Comparison of ENCODE assay signal across 7 cellular contexts in the genomic region with DNA sequence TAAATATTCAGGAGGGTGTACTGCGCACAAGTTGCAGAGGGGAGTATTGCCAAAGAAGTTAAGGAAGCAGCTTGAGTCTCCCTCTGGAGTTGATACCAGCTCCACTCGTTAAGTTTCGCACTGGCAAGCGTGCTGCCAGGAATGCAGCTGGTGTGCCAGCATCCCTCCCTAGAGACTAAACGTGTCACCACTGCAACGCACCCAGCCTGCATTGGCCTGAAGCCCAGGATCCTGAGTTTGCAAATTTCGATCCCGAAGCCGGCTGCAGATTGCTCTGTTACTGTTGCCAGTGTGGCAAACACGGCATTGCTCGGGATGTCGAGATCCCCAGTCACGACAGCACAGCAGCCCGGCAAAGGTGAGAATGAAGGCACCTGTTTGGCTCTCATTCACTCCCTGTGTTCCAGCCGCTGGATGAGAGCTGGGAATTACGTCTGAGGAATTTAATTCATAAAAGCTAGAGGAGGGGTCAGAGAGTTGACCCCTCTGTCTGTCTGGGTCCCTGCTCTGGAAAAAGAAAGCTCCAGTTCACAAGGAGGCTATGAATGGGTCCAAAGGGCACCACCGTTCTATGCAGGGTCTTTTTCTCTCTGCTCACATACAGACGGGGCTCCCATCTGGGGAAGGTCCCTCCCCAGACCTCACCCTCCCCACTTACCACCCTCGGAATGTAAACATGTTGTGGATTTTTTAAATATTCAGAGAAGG.
DNase-seq lines count a peak whose midpoint lies in the region; ATAC-seq and TF ChIP-seq lines count a peak whose summit lies in the region.

No MANE protein-coding gene starts in this region.

- peak in 1 of 2 donors; percentile 47 for TF ChIP-seq CTCF in right atrium auricular region (IDR thresholded peaks at IDR 0.05)
- no peak for TF ChIP-seq CTCF in sigmoid colon (IDR thresholded peaks at IDR 0.05)

- H3K27ac Mint-ChIP-seq in activated CD4-positive, alpha-beta T cell treated with anti-CD3 and anti-CD28 coated beads, Interleukin-2, amount 10 ng/mL, durations not matched to agents 24 days and 14 days, result no peak overlapping the region

- intact Hi-C loops in sigmoid colon (cut with DNase I), result loop anchor here (5.0 kb wide), 1 partner anchor 59 kb away; the partner anchor contains the start of gene NRP1
- intact Hi-C loops in activated CD4-positive, alpha-beta T cell treated with anti-CD3 and anti-CD28 coated beads, Interleukin-2, amount 10 ng/mL, durations not matched to agents 24 days and 14 days (cut with micrococcal nuclease), result no loop called here

- no peak overlapping the region for H3K4me3 Mint-ChIP-seq in activated CD4-positive, alpha-beta T cell treated with anti-CD3 and anti-CD28 coated beads, Interleukin-2, amount 10 ng/mL, durations not matched to agents 24 days and 14 days

- no peak for TF ChIP-seq RAD21 in Ishikawa (IDR thresholded peaks at IDR 0.05; ENCODE audit: low read depth)

- H3K27me3 ChIP-seq in right atrium auricular region (no peaks in the 10 kb centered on the region), sigmoid colon (no peaks in the 10 kb centered on the region)

- peak overlapping the region; percentile 77 to 93 for H3K27ac ChIP-seq in right atrium auricular region
- H3K27ac ChIP-seq in sigmoid colon, result peak overlapping the region; percentile 77 to 87 (median 80)

- no peak for TF ChIP-seq POLR2A in sigmoid colon (IDR thresholded peaks at IDR 0.05)

- no peaks in the 10 kb centered on the region for H3K9me3 Mint-ChIP-seq in activated CD4-positive, alpha-beta T cell treated with anti-CD3 and anti-CD28 coated beads, Interleukin-2, amount 10 ng/mL, durations not matched to agents 24 days and 14 days

- H3K27me3 Mint-ChIP-seq in activated CD4-positive, alpha-beta T cell treated with anti-CD3 and anti-CD28 coated beads, Interleukin-2, amount 10 ng/mL, durations not matched to agents 24 days and 14 days, result peaks cover 47% of the 10 kb centered on the region

- H3K36me3 ChIP-seq in right atrium auricular region (peaks cover 23% of the 10 kb centered on the region), sigmoid colon (peaks cover 0 to 1% (median 0%) of the 10 kb centered on the region in 4 donors)

- no peaks in the 10 kb centered on the region for H3K36me3 Mint-ChIP-seq in activated CD4-positive, alpha-beta T cell treated with anti-CD3 and anti-CD28 coated beads, Interleukin-2, amount 10 ng/mL, durations not matched to agents 24 days and 14 days (ENCODE audit: low read depth)

- no peaks in the 10 kb centered on the region for H3K9me3 ChIP-seq in right atrium auricular region
- H3K9me3 ChIP-seq in sigmoid colon, result no peaks in the 10 kb centered on the region

- no peaks in the 10 kb centered on the region for H3K4me1 Mint-ChIP-seq in activated CD4-positive, alpha-beta T cell treated with anti-CD3 and anti-CD28 coated beads, Interleukin-2, amount 10 ng/mL, durations not matched to agents 24 days and 14 days

- peaks cover 0 to 78% of the 10 kb centered on the region in 2 donors for H3K4me1 ChIP-seq in right atrium auricular region
- peaks cover 0 to 56% (median 35%) of the 10 kb centered on the region in 4 donors for H3K4me1 ChIP-seq in sigmoid colon

- H3K4me3 ChIP-seq in right atrium auricular region (peak overlapping the region; percentile 10 to 33), sigmoid colon (peak overlapping the region; percentile 4 to 38 (median 23))

- WGBS in sigmoid colon, 2 donors, result 8 to 42% methylated on average over 19 of the region's 19 CpGs

- no peak for ATAC-seq in GM19395 (IDR thresholded peaks at IDR 0.05; ENCODE audit: unreplicated experiment)
- no peak for ATAC-seq in GM18858 (IDR thresholded peaks at IDR 0.05; ENCODE audit: unreplicated experiment)

- TF ChIP-seq EP300 in Ishikawa (IDR thresholded peaks at IDR 0.05; ENCODE audit: borderline replicate concordance) (peak; percentile 40; the same call in 1 of the 2 replicates), sigmoid colon (IDR thresholded peaks at IDR 0.05) (peak in 1 of 4 donors; percentile 30)

- peak; percentile 84 for DNase-seq in amniotic stem cell (lab: John Stamatoyannopoulos, UW)
- DNase-seq in right atrium auricular region (ENCODE audit: low spot score), result peak; percentile 95
- peak; percentile 94 for DNase-seq in sigmoid colon
- DNase-seq in activated CD4-positive, alpha-beta T cell treated with anti-CD3 and anti-CD28 coated beads, Interleukin-2, amount 10 ng/mL, durations not matched to agents 24 days and 14 days, result no peak

TF ChIP-seq in Ishikawa, 13 proteins besides CTCF, POLR2A, EP300 and RAD21:
- TF ChIP-seq TEAD4 (IDR thresholded peaks at IDR 0.05), result peak; percentile 80
- TF ChIP-seq REST (IDR thresholded peaks at IDR 0.05; ENCODE audit: low read depth), result no peak
- peak; percentile 42 for TF ChIP-seq MAX (IDR thresholded peaks at IDR 0.05)
- TF ChIP-seq NFIC (IDR thresholded peaks at IDR 0.05), result peak; percentile 73
